In the genomic region with DNA sequence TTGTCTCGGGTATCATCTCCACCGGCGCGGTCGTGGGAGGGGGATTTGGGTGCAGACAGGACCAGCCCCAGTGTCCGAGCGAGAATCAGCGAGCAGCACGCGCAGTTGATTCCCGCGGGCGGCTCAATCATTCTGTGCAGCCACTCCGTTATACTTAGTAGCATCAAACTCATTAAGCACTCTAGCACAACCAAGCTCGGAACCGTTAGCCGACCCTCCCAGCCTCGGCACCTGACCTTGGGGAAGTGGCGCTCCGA, we compare ENCODE assay signal across 1 cellular context.
TF ChIP-seq lines count a peak whose summit lies in the region.

No MANE protein-coding gene starts in this region.

TF ChIP-seq in endothelial cell of umbilical vein, 7 proteins besides CTCF, POLR2A, EP300 and RAD21:
- no peak for TF ChIP-seq GATA2 (IDR thresholded peaks at IDR 0.05; ENCODE audit: insufficient read depth, insufficient read length, low read depth, low read length)
- no peak for TF ChIP-seq FOS (IDR thresholded peaks at IDR 0.05; ENCODE audit: borderline replicate concordance, insufficient read depth, low read length)
- TF ChIP-seq, protein P1, sequence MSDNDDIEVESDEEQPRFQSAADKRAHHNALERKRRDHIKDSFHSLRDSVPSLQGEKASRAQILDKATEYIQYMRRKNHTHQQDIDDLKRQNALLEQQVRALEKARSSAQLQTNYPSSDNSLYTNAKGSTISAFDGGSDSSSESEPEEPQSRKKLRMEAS (IDR thresholded peaks at IDR 0.05; ENCODE audit: insufficient read depth, insufficient read length), result no peak
- TF ChIP-seq JUN (IDR thresholded peaks at IDR 0.05; ENCODE audit: borderline replicate concordance, insufficient read depth, insufficient read length, low read depth), result no peak
- TF ChIP-seq MYC (IDR thresholded peaks at IDR 0.05; ENCODE audit: low read depth, low read length), result no peak
